9 cellular contexts compared by ENCODE assay signal in genomic region chr14:22112004-22112403, GRCh38.
DNase-seq lines count a peak whose midpoint lies in the region; ATAC-seq and TF ChIP-seq lines count a peak whose summit lies in the region.
"Had no signal": no experiment of that assay in that cellular context is flagged by ENCODE, and none has a peak within 500 bp of the region (broad histone marks: within the 10 kb centered on the region; RNA-seq: fewer than 3 reads in every experiment).

No MANE protein-coding gene starts in this region.

- no peak overlapping the region for H3K9ac ChIP-seq in smooth muscle cell (ENCODE audit: low read depth)

- H3K79me2 ChIP-seq in smooth muscle cell (ENCODE audit: low read depth), result no peaks in the 10 kb centered on the region

- H3K36me3 ChIP-seq in SJCRH30 (no peaks in the 10 kb centered on the region), brain microvascular endothelial cell (replicated peaks) (no peaks in the 10 kb centered on the region), smooth muscle cell (ENCODE audit: low read depth) (no peaks in the 10 kb centered on the region)

- H2AFZ ChIP-seq in smooth muscle cell (ENCODE audit: low read depth), result no peak overlapping the region

- H3K27me3 ChIP-seq in SJCRH30 (no peaks in the 10 kb centered on the region), brain microvascular endothelial cell (replicated peaks) (no peaks in the 10 kb centered on the region), smooth muscle cell (ENCODE audit: low read depth) (peaks cover 19% of the 10 kb centered on the region)

- DNase-seq in GM13976 (ENCODE audit: low spot score) (peak; percentile 26), SJCRH30 (peak; percentile 12 to 50), brain microvascular endothelial cell (no peak), smooth muscle cell (lab: John Stamatoyannopoulos, UW; ENCODE audit: unreplicated experiment) (no peak), DMS153 treated with DMSO at 0.1 percent for 48 hours (lab: John Stamatoyannopoulos, UW; ENCODE audit: unreplicated experiment) (no peak), H4 (ENCODE audit: low spot score) (no peak), GDM1 (lab: John Stamatoyannopoulos, UW) (no peak)
- DNase-seq: naive B cell had no signal

- H3K9me3 ChIP-seq in SJCRH30 (replicated peaks), result no peaks in the 10 kb centered on the region
- H3K9me3 ChIP-seq in smooth muscle cell (replicated peaks; ENCODE audit: low read depth), result no peaks in the 10 kb centered on the region

- in situ Hi-C loops in GM13976 (cut with MboI; ENCODE audit: low sequenced_read_pairs, unreplicated experiment), result no loop called here
- in situ Hi-C loops in brain microvascular endothelial cell (cut with HindIII; ENCODE audit: low pct_ligation_motif_present, low sequenced_read_pairs), result no loop called here

- WGBS in smooth muscle cell (ENCODE audit: low lambda C conversion rate), result 73% methylated on average over 3 of the region's 3 CpGs

- H3K4me3 ChIP-seq in SJCRH30, result no peak overlapping the region
- H3K4me3 ChIP-seq in brain microvascular endothelial cell (ENCODE audit: low read depth, low read length), result no peak overlapping the region
- H3K4me3 ChIP-seq in smooth muscle cell, result no peak overlapping the region

- TF ChIP-seq CTCF in GM13976 (IDR thresholded peaks at IDR 0.05; ENCODE audit: borderline replicate concordance, control extremely low read depth, extremely low read depth, insufficient read depth, missing control alignments) (peak; percentile 43), brain microvascular endothelial cell (IDR thresholded peaks at IDR 0.05; ENCODE audit: low read depth, low read length, missing control alignments) (peak; percentile 70), smooth muscle cell (IDR thresholded peaks at IDR 0.05; ENCODE audit: borderline replicate concordance, insufficient read depth, poor library complexity, severe bottlenecking) (peak; percentile 61)

- no peak overlapping the region for H3K27ac ChIP-seq in SJCRH30
- H3K27ac ChIP-seq in brain microvascular endothelial cell, result no peak overlapping the region
- H3K27ac ChIP-seq in smooth muscle cell (ENCODE audit: low read depth), result no peak overlapping the region

- no peak for ATAC-seq in HG02973 (IDR thresholded peaks at IDR 0.05; ENCODE audit: unreplicated experiment)

- no peaks in the 10 kb centered on the region for H3F3A ChIP-seq in smooth muscle cell (ENCODE audit: low read depth)

- H3K4me2 ChIP-seq in smooth muscle cell, result no peak overlapping the region

- H3K4me1 ChIP-seq in SJCRH30, result no peaks in the 10 kb centered on the region
- no peaks in the 10 kb centered on the region for H3K4me1 ChIP-seq in smooth muscle cell (ENCODE audit: low read depth)

- no peaks in the 10 kb centered on the region for H4K20me1 ChIP-seq in smooth muscle cell (ENCODE audit: low read depth)

Comparison
In these comparisons a context has a peak if more than half of its experiments do, and no peak if none do; other contexts are left out.
1. DNase-seq: peak in GM13976 (single experiment) and SJCRH30 (2 of 2); none in brain microvascular endothelial cell (single experiment), smooth muscle cell (single experiment), DMS153 treated with DMSO at 0.1 percent for 48 hours (single experiment), H4 (single experiment) and GDM1 (single experiment).
2. Peak in every context shown above with its lines, with median percentiles within 50 percentile points of each other: CTCF ChIP-seq.